Comparison of ENCODE assay signal across 1 cellular context in the genomic region with DNA sequence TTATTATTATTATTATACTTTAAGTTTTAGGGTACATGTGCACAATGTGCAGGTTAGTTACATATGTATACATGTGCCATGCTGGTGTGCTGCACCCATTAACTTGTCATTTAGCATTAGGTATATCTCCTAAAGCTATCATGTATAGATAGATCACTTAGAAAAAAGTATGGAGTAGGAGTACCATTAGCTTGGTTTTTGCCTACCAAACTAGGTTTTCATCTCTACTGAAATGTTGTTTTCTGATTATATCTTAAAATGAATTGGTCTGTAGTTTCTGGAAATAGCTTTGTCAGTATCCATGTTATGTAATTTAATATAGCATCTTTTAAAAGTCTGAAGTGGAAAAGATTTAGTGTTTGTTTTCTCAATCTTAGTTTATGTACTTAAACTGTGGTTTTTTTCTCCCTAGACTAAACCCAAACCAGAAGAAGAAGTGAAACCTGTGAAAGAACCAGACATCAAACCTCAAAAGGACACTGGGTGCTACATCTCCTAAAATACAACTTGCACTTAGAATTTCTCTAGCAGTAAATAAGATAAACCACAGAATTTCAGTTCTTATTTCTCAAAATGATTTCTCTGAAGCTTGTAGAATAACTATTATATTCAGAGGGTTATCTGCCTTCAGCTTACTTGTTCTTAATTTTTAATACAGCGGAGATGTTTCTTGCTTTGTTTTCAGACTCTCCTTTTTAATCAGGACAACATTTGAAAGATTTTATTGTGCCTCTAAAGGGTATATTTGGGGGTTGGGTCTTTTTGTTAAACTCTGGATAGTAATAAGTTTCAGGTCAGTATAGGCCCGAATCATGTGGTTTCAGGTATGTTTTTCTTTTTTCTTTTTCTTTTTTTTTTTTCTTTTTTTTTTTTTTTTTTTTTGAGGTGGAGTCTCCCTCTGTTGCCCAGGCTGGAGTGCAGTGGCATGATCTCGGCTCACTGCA.
TF ChIP-seq lines count a peak whose summit lies in the region.

No MANE protein-coding gene starts in this region.

TF ChIP-seq in GM12878, 131 proteins besides CTCF, POLR2A, EP300 and RAD21 (continued from another document and continues in another):
- TF ChIP-seq, protein P1, sequence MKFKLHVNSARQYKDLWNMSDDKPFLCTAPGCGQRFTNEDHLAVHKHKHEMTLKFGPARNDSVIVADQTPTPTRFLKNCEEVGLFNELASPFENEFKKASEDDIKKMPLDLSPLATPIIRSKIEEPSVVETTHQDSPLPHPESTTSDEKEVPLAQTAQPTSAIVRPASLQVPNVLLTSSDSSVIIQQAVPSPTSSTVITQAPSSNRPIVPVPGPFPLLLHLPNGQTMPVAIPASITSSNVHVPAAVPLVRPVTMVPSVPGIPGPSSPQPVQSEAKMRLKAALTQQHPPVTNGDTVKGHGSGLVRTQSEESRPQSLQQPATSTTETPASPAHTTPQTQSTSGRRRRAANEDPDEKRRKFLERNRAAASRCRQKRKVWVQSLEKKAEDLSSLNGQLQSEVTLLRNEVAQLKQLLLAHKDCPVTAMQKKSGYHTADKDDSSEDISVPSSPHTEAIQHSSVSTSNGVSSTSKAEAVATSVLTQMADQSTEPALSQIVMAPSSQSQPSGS (IDR thresholded peaks at IDR 0.05; ENCODE audit: low read length), result peak; percentile 92
- peak; percentile 68; the same call in 1 of the 2 replicates for TF ChIP-seq PML (IDR thresholded peaks at IDR 0.05; ENCODE audit: low read length)
- no peak for TF ChIP-seq SUPT20H (IDR thresholded peaks at IDR 0.05; ENCODE audit: borderline replicate concordance, control insufficient read depth, low read depth, low read length)
- TF ChIP-seq IKZF1 (conservative IDR thresholded peaks at IDR 0.05), result peak; percentile 77
- peak; percentile 40; the same call in 1 of the 2 replicates for TF ChIP-seq GABPA (IDR thresholded peaks at IDR 0.05; ENCODE audit: low read depth)
- TF ChIP-seq BCL11A (IDR thresholded peaks at IDR 0.05; ENCODE audit: low read depth, low read length), result peak; percentile 94
- peak; percentile 84 for TF ChIP-seq NR2F1 (conservative IDR thresholded peaks at IDR 0.05)
- TF ChIP-seq, protein P2, sequence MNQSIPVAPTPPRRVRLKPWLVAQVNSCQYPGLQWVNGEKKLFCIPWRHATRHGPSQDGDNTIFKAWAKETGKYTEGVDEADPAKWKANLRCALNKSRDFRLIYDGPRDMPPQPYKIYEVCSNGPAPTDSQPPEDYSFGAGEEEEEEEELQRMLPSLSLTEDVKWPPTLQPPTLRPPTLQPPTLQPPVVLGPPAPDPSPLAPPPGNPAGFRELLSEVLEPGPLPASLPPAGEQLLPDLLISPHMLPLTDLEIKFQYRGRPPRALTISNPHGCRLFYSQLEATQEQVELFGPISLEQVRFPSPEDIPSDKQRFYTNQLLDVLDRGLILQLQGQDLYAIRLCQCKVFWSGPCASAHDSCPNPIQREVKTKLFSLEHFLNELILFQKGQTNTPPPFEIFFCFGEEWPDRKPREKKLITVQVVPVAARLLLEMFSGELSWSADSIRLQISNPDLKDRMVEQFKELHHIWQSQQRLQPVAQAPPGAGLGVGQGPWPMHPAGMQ (IDR thresholded peaks at IDR 0.05; ENCODE audit: borderline replicate concordance), result peak; percentile 65; the same call in 1 of the 2 replicates
- TF ChIP-seq NBN (IDR thresholded peaks at IDR 0.05), result peak; percentile 77; the same call in 1 of the 2 replicates
- TF ChIP-seq, protein P3, sequence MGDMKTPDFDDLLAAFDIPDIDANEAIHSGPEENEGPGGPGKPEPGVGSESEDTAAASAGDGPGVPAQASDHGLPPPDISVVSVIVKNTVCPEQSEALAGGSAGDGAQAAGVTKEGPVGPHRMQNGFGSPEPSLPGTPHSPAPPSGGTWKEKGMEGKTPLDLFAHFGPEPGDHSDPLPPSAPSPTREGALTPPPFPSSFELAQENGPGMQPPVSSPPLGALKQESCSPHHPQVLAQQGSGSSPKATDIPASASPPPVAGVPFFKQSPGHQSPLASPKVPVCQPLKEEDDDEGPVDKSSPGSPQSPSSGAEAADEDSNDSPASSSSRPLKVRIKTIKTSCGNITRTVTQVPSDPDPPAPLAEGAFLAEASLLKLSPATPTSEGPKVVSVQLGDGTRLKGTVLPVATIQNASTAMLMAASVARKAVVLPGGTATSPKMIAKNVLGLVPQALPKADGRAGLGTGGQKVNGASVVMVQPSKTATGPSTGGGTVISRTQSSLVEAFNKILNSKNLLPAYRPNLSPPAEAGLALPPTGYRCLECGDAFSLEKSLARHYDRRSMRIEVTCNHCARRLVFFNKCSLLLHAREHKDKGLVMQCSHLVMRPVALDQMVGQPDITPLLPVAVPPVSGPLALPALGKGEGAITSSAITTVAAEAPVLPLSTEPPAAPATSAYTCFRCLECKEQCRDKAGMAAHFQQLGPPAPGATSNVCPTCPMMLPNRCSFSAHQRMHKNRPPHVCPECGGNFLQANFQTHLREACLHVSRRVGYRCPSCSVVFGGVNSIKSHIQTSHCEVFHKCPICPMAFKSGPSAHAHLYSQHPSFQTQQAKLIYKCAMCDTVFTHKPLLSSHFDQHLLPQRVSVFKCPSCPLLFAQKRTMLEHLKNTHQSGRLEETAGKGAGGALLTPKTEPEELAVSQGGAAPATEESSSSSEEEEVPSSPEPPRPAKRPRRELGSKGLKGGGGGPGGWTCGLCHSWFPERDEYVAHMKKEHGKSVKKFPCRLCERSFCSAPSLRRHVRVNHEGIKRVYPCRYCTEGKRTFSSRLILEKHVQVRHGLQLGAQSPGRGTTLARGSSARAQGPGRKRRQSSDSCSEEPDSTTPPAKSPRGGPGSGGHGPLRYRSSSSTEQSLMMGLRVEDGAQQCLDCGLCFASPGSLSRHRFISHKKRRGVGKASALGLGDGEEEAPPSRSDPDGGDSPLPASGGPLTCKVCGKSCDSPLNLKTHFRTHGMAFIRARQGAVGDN (IDR thresholded peaks at IDR 0.05), result no peak
- 0 out of 2 replicates have a peak, but pooled peaks have one; percentile 60 for TF ChIP-seq CBX5 (IDR thresholded peaks at IDR 0.05; ENCODE audit: low read depth)
- TF ChIP-seq CHD2 (IDR thresholded peaks at IDR 0.05; ENCODE audit: borderline replicate concordance, low read depth, low read length), result peak; percentile 40; the same call in 1 of the 2 replicates
- TF ChIP-seq IRF4 (IDR thresholded peaks at IDR 0.05; ENCODE audit: low read depth, low read length), result peak; percentile 92
- peak; percentile 93 for TF ChIP-seq MEF2A (IDR thresholded peaks at IDR 0.05; ENCODE audit: insufficient read depth, low read depth, low read length)
- peak; percentile 41; the same call in 1 of the 2 replicates for TF ChIP-seq BACH1 (IDR thresholded peaks at IDR 0.05; ENCODE audit: borderline replicate concordance)
- peak; percentile 86 for TF ChIP-seq BMI1 (IDR thresholded peaks at IDR 0.05; ENCODE audit: borderline replicate concordance)
- TF ChIP-seq ATF7 (IDR thresholded peaks at IDR 0.05; ENCODE audit: low read depth), result peak; percentile 69
- TF ChIP-seq, protein P4, sequence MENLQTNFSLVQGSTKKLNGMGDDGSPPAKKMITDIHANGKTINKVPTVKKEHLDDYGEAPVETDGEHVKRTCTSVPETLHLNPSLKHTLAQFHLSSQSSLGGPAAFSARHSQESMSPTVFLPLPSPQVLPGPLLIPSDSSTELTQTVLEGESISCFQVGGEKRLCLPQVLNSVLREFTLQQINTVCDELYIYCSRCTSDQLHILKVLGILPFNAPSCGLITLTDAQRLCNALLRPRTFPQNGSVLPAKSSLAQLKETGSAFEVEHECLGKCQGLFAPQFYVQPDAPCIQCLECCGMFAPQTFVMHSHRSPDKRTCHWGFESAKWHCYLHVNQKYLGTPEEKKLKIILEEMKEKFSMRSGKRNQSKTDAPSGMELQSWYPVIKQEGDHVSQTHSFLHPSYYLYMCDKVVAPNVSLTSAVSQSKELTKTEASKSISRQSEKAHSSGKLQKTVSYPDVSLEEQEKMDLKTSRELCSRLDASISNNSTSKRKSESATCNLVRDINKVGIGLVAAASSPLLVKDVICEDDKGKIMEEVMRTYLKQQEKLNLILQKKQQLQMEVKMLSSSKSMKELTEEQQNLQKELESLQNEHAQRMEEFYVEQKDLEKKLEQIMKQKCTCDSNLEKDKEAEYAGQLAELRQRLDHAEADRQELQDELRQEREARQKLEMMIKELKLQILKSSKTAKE (IDR thresholded peaks at IDR 0.05; ENCODE audit: low read depth, poor library complexity, severe bottlenecking), result peak; percentile 100
- 0 out of 4 replicates have a peak, but pooled peaks of 1 of the 2 experiments have one; percentile 74 for TF ChIP-seq CEBPB (IDR thresholded peaks at IDR 0.05; ENCODE audit: borderline replicate concordance in 1 of 2, low read depth in 2 of 2, low read length in 2 of 2)
- TF ChIP-seq MTA3 (IDR thresholded peaks at IDR 0.05; ENCODE audit: borderline replicate concordance, low read length), result peak; percentile 98
- peak; percentile 99 for TF ChIP-seq NFIC (IDR thresholded peaks at IDR 0.05; ENCODE audit: low read depth, low read length)
- peak; percentile 54; the same call in 1 of the 2 replicates for TF ChIP-seq TCF7 (IDR thresholded peaks at IDR 0.05; ENCODE audit: borderline replicate concordance)
- TF ChIP-seq, protein P5, sequence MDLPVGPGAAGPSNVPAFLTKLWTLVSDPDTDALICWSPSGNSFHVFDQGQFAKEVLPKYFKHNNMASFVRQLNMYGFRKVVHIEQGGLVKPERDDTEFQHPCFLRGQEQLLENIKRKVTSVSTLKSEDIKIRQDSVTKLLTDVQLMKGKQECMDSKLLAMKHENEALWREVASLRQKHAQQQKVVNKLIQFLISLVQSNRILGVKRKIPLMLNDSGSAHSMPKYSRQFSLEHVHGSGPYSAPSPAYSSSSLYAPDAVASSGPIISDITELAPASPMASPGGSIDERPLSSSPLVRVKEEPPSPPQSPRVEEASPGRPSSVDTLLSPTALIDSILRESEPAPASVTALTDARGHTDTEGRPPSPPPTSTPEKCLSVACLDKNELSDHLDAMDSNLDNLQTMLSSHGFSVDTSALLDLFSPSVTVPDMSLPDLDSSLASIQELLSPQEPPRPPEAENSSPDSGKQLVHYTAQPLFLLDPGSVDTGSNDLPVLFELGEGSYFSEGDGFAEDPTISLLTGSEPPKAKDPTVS (IDR thresholded peaks at IDR 0.05; ENCODE audit: low read depth, low read length), result no peak
- peak; percentile 55; the same call in 1 of the 2 replicates for TF ChIP-seq RAD51 (IDR thresholded peaks at IDR 0.05)
- TF ChIP-seq CREB1 (IDR thresholded peaks at IDR 0.05; ENCODE audit: low read depth), result peak; percentile 33; the same call in 1 of the 2 replicates
- TF ChIP-seq MEF2B (IDR thresholded peaks at IDR 0.05; ENCODE audit: partially characterized antibody, poor library complexity, severe bottlenecking), result peak; percentile 91
- peak; percentile 48; the same call in 1 of the 2 replicates for TF ChIP-seq EED (IDR thresholded peaks at IDR 0.05; ENCODE audit: low read depth)
- TF ChIP-seq ZBED1 (IDR thresholded peaks at IDR 0.05; ENCODE audit: borderline replicate concordance), result peak; percentile 87
- peak; percentile 99 for TF ChIP-seq SPI1 (IDR thresholded peaks at IDR 0.05; ENCODE audit: borderline replicate concordance, insufficient read depth, low read depth, low read length)
- TF ChIP-seq CREM (IDR thresholded peaks at IDR 0.05; ENCODE audit: low read depth), result peak; percentile 84
- TF ChIP-seq BHLHE40 (IDR thresholded peaks at IDR 0.05; ENCODE audit: borderline replicate concordance in 1 of 2, low read depth in 2 of 2, low read length in 1 of 2), result peak; percentile 33 to 68; a peak in 2 of 4 replicates
- TF ChIP-seq JUNB (IDR thresholded peaks at IDR 0.05), result peak; percentile 70
- TF ChIP-seq, protein P6, sequence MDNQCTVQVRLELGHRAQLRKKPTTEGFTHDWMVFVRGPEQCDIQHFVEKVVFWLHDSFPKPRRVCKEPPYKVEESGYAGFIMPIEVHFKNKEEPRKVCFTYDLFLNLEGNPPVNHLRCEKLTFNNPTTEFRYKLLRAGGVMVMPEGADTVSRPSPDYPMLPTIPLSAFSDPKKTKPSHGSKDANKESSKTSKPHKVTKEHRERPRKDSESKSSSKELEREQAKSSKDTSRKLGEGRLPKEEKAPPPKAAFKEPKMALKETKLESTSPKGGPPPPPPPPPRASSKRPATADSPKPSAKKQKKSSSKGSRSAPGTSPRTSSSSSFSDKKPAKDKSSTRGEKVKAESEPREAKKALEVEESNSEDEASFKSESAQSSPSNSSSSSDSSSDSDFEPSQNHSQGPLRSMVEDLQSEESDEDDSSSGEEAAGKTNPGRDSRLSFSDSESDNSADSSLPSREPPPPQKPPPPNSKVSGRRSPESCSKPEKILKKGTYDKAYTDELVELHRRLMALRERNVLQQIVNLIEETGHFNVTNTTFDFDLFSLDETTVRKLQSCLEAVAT (IDR thresholded peaks at IDR 0.05), result peak; percentile 67; the same call in 1 of the 2 replicates
- TF ChIP-seq RUNX3 (IDR thresholded peaks at IDR 0.05; ENCODE audit: low read length), result peak; percentile 100
- TF ChIP-seq ZZZ3 (IDR thresholded peaks at IDR 0.05; ENCODE audit: control insufficient read depth, insufficient read length, low read depth), result no peak
- TF ChIP-seq SRF (IDR thresholded peaks at IDR 0.05; ENCODE audit: low read depth in 2 of 2, low read length in 2 of 2), result 0 out of 4 replicates have a peak, but pooled peaks of 1 of the 2 experiments have one; percentile 43
- TF ChIP-seq ASH2L (IDR thresholded peaks at IDR 0.05; ENCODE audit: borderline replicate concordance, low read depth), result no peak
- peak; percentile 91 to 95; a peak in 3 of 4 replicates for TF ChIP-seq IKZF2 (IDR thresholded peaks at IDR 0.05)
- peak; percentile 97; the same call in 1 of the 2 replicates for TF ChIP-seq ZNF217 (IDR thresholded peaks at IDR 0.05)
- TF ChIP-seq, protein P7, sequence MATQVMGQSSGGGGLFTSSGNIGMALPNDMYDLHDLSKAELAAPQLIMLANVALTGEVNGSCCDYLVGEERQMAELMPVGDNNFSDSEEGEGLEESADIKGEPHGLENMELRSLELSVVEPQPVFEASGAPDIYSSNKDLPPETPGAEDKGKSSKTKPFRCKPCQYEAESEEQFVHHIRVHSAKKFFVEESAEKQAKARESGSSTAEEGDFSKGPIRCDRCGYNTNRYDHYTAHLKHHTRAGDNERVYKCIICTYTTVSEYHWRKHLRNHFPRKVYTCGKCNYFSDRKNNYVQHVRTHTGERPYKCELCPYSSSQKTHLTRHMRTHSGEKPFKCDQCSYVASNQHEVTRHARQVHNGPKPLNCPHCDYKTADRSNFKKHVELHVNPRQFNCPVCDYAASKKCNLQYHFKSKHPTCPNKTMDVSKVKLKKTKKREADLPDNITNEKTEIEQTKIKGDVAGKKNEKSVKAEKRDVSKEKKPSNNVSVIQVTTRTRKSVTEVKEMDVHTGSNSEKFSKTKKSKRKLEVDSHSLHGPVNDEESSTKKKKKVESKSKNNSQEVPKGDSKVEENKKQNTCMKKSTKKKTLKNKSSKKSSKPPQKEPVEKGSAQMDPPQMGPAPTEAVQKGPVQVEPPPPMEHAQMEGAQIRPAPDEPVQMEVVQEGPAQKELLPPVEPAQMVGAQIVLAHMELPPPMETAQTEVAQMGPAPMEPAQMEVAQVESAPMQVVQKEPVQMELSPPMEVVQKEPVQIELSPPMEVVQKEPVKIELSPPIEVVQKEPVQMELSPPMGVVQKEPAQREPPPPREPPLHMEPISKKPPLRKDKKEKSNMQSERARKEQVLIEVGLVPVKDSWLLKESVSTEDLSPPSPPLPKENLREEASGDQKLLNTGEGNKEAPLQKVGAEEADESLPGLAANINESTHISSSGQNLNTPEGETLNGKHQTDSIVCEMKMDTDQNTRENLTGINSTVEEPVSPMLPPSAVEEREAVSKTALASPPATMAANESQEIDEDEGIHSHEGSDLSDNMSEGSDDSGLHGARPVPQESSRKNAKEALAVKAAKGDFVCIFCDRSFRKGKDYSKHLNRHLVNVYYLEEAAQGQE (IDR thresholded peaks at IDR 0.05; ENCODE audit: low read depth, low read length), result no peak; the same call in 1 of the 2 replicates
- TF ChIP-seq MTA2 (IDR thresholded peaks at IDR 0.05; ENCODE audit: low read depth), result peak; percentile 93
- peak in 1 of 2 experiments; percentile 73; a peak in 1 of 4 replicates for TF ChIP-seq ETV6 (conservative IDR thresholded peaks at IDR 0.05 in 1 of 2, IDR thresholded peaks at IDR 0.05 in 1 of 2; ENCODE audit: borderline replicate concordance in 1 of 2, low read depth in 1 of 2)
